Comparison of ENCODE assay signal across 8 cellular contexts in genomic region chr15:74460903-74461846, GRCh38. TPM values are rescaled to one million over a fixed set of nuclear protein-coding genes. Genes with fewer than 3 reads are reported as not detected.
DNase-seq lines count a peak whose midpoint lies in the region; ATAC-seq, FAIRE-seq and TF ChIP-seq lines count a peak whose summit lies in the region.

A gene with protein sequence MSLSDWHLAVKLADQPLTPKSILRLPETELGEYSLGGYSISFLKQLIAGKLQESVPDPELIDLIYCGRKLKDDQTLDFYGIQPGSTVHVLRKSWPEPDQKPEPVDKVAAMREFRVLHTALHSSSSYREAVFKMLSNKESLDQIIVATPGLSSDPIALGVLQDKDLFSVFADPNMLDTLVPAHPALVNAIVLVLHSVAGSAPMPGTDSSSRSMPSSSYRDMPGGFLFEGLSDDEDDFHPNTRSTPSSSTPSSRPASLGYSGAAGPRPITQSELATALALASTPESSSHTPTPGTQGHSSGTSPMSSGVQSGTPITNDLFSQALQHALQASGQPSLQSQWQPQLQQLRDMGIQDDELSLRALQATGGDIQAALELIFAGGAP (minus strand): TSS chr15:74461160. CDS start chr15:74458867, 2,293 bp downstream.

- ATAC-seq in GM19043 (IDR thresholded peaks at IDR 0.05; ENCODE audit: low read depth, unreplicated experiment) (peak; percentile 68), HG03378 (IDR thresholded peaks at IDR 0.05; ENCODE audit: unreplicated experiment) (peak; percentile 74)

- peak within 1 kb of the TSS; percentile 99 to 100 for H3K4me3 ChIP-seq in kidney (ENCODE audit: low read length in 2 of 2)

- no peak for FAIRE-seq in kidney (lab: Jason Lieb, UNC)

- no peaks in the 10 kb centered on the region for H3K9me3 ChIP-seq in kidney (ENCODE audit: control insufficient read depth in 1 of 2, low read length in 2 of 2)

- H3K9ac ChIP-seq in kidney (ENCODE audit: low read length in 2 of 2) = peak within 1 kb of the TSS; percentile 98

- H3K4me1 ChIP-seq in kidney (ENCODE audit: control insufficient read depth in 1 of 2, insufficient read depth in 1 of 2, low read depth in 1 of 2, low read length in 2 of 2) = peaks cover 0 to 10% of the 10 kb centered on the region in 2 donors

- TF ChIP-seq CTCF in kidney (IDR thresholded peaks at IDR 0.05; ENCODE audit: borderline replicate concordance, extremely low read depth, insufficient read depth) = peak; percentile 33

- H3K27ac ChIP-seq in kidney (ENCODE audit: low read depth in 2 of 2, low read length in 2 of 2) = peak within 1 kb of the TSS; percentile 56 to 85

- peaks cover 2 to 8% of the 10 kb centered on the region in 2 donors for H3K36me3 ChIP-seq in kidney (ENCODE audit: control insufficient read depth in 1 of 2, insufficient read depth in 2 of 2, low read length in 2 of 2)

- intact Hi-C loops in kidney (cut with DNase I) = no loop called here

- DNase-seq in Ammon's horn (ENCODE audit: low spot score) = peak; percentile 96
- DNase-seq in NCI-H510A (lab: John Stamatoyannopoulos, UW) = peak; percentile 89
- peak; percentile 91 for DNase-seq in activated CD4-positive, alpha-beta T cell treated with anti-CD3 and anti-CD28 coated beads for 1 hour
- DNase-seq in cerebellum (ENCODE audit: low spot score) = peak; percentile 94
- DNase-seq in kidney = peak; percentile 98
- peak; percentile 99 for DNase-seq in stimulated activated CD4-positive, alpha-beta T cell treated with anti-CD3 and anti-CD28 coated beads, Interleukin-15, amount 100 ng/mL, for 24 hours

RNA-seq across cellular contexts. Expression of the gene that starts here (rescaled TPM):
- total RNA-seq in cerebellum (18.8 TPM), kidney (32.9 TPM)
- polyA plus RNA-seq in kidney (ENCODE audit: insufficient read depth, low read depth, low replicate concordance) = 75.8 TPM

Comparison
In these comparisons a context has a peak if more than half of its experiments do, and no peak if none do; other contexts are left out.
1. Peak in every context shown above with its lines: DNase-seq, ATAC-seq, H3K4me3 ChIP-seq and H3K27ac ChIP-seq.